ENCODE assay signal across 25 cellular contexts in genomic region chr2:204706939-204707338, GRCh38.
A peak's percentile ranks its signal among the peaks of the same experiment; 100 is the strongest.
DNase-seq lines count a peak whose midpoint lies in the region; ATAC-seq, FAIRE-seq and TF ChIP-seq lines count a peak whose summit lies in the region.
"Had no signal": no experiment of that assay in that cellular context is flagged by ENCODE, and none has a peak within 500 bp of the region (broad histone marks: within the 10 kb centered on the region; RNA-seq: fewer than 3 reads in every experiment).

No MANE protein-coding gene starts in this region.

- POLR2A ChIA-PET in HEK293 (lab: Yijun Ruan, JAX): no interaction called here

- no peaks in the 10 kb centered on the region for H3K9me3 Mint-ChIP-seq in stimulated activated effector memory CD8-positive, alpha-beta T cell treated with anti-CD3 and anti-CD28 coated beads, Interleukin-12 subunit alpha, Interleukin-12 subunit beta, amount 100 ng/mL, for 72 hours
- H3K9me3 Mint-ChIP-seq: activated naive CD8-positive, alpha-beta T cell treated with anti-CD3 and anti-CD28 coated beads, Interleukin-2, amount 50 U/mL, for 24 hours; T-helper 1 cell treated with Interleukin-12 subunit alpha and Interleukin-12 subunit beta and Interleukin-4 antibody, amounts not matched to agents 30 μg/mL and 1 μg/mL, for 36 hours had no signal

- no peak for ATAC-seq in stimulated activated effector memory CD8-positive, alpha-beta T cell treated with anti-CD3 and anti-CD28 coated beads, Interleukin-12 subunit alpha, Interleukin-12 subunit beta, amount 100 ng/mL, for 72 hours
- ATAC-seq in HG03460 (IDR thresholded peaks at IDR 0.05; ENCODE audit: unreplicated experiment): no peak
- ATAC-seq: activated naive CD8-positive, alpha-beta T cell treated with anti-CD3 and anti-CD28 coated beads, Interleukin-2, amount 50 U/mL, for 24 hours; upper lobe of right lung had no signal

- H3K4me3 ChIP-seq in HEK293 (ENCODE audit: low read depth, low read length): no peak overlapping the region
- H3K4me3 ChIP-seq in SJCRH30: no peak overlapping the region
- H3K4me3 ChIP-seq: left ventricle myocardium inferior, upper lobe of right lung had no signal

- FAIRE-seq in GM12891 (lab: Jason Lieb, UNC): no peak

- H3K9me3 ChIP-seq in HEK293 (ENCODE audit: control insufficient read depth, insufficient read depth, low read depth, low read length) (no peaks in the 10 kb centered on the region), SJCRH30 (replicated peaks) (no peaks in the 10 kb centered on the region)
- H3K9me3 ChIP-seq: left ventricle myocardium inferior, neutrophil, upper lobe of right lung had no signal

- H3K36me3 Mint-ChIP-seq in stimulated activated effector memory CD8-positive, alpha-beta T cell treated with anti-CD3 and anti-CD28 coated beads, Interleukin-12 subunit alpha, Interleukin-12 subunit beta, amount 100 ng/mL, for 72 hours: no peaks in the 10 kb centered on the region

- H3K4me1 ChIP-seq in HEK293 (ENCODE audit: control insufficient read depth, insufficient read depth, low read length) (peaks cover 4% of the 10 kb centered on the region; the same call in 1 of the 2 replicates), SJCRH30 (peaks cover 8% of the 10 kb centered on the region)
- H3K4me1 ChIP-seq: left ventricle myocardium inferior, upper lobe of right lung had no signal

- H3K36me3 ChIP-seq in HEK293 (ENCODE audit: control insufficient read depth in 2 of 2, insufficient read depth in 1 of 2, low read length in 2 of 2): no peaks in the 10 kb centered on the region
- no peaks in the 10 kb centered on the region for H3K36me3 ChIP-seq in SJCRH30
- H3K36me3 ChIP-seq: left ventricle myocardium inferior, neutrophil, upper lobe of right lung had no signal

- H3K4me1 Mint-ChIP-seq in stimulated activated effector memory CD8-positive, alpha-beta T cell treated with anti-CD3 and anti-CD28 coated beads, Interleukin-12 subunit alpha, Interleukin-12 subunit beta, amount 100 ng/mL, for 72 hours: no peaks in the 10 kb centered on the region
- H3K4me1 Mint-ChIP-seq: activated naive CD8-positive, alpha-beta T cell treated with anti-CD3 and anti-CD28 coated beads, Interleukin-2, amount 50 U/mL, for 24 hours; B cell had no signal

- DNase-seq in SJCRH30 (peak; percentile 45 to 57), glomerular visceral epithelial cell (ENCODE audit: extremely low spot score) (peak; percentile 65), renal cortical epithelial cell (ENCODE audit: low read depth) (peak; percentile 54), SK-N-DZ (ENCODE audit: low spot score) (no peak), GM12891 (ENCODE audit: insufficient read length, low spot score) (no peak)
- DNase-seq in stimulated activated effector memory CD8-positive, alpha-beta T cell treated with anti-CD3 and anti-CD28 coated beads, Interleukin-12 subunit alpha, Interleukin-12 subunit beta, amount 100 ng/mL, for 72 hours (ENCODE audit: low spot score in 2 of 2): no peak
- DNase-seq: activated CD4-positive, alpha-beta T cell treated with anti-CD3 and anti-CD28 coated beads, Interleukin-2, amount 50 U/mL, for 4 hours; activated CD8-positive, alpha-beta memory T cell treated with anti-CD3 and anti-CD28 coated beads, Interleukin-2, amount 50 U/mL, for 48 hours; activated effector memory CD4-positive, alpha-beta T cell treated with anti-CD3 and anti-CD28 coated beads, Interleukin-2, amount 50 U/mL, for 16 hours; activated naive CD8-positive, alpha-beta T cell treated with anti-CD3 and anti-CD28 coated beads, Interleukin-2, amount 50 U/mL, for 24 hours; COR-L47; H7; left ventricle myocardium inferior; NCI-H1105 treated with DMSO at 0.1 percent for 48 hours; NCI-H2171; NCI-H526 treated with DMSO at 0.1 percent for 48 hours; retina; SHP77 treated with DMSO at 0.1 percent for 48 hours; stimulated activated CD8-positive, alpha-beta memory T cell treated with anti-CD3 and anti-CD28 coated beads, Interleukin-4, amount 100 ng/mL, for 48 hours; upper lobe of right lung had no signal

- H3K27ac ChIP-seq in HEK293 (ENCODE audit: extremely low read depth, low read depth, low read length) (no peak overlapping the region), SJCRH30 (no peak overlapping the region)
- H3K27ac ChIP-seq: left ventricle myocardium inferior, neutrophil, upper lobe of right lung had no signal

- no peak overlapping the region for H3K27ac Mint-ChIP-seq in stimulated activated effector memory CD8-positive, alpha-beta T cell treated with anti-CD3 and anti-CD28 coated beads, Interleukin-12 subunit alpha, Interleukin-12 subunit beta, amount 100 ng/mL, for 72 hours
- H3K27ac Mint-ChIP-seq: B cell; T-helper 1 cell treated with Interleukin-12 subunit alpha and Interleukin-12 subunit beta and Interleukin-4 antibody, amounts not matched to agents 30 μg/mL and 1 μg/mL, for 36 hours had no signal

- TF ChIP-seq POLR2A in GM12891 (IDR thresholded peaks at IDR 0.05; ENCODE audit: low read depth, low read length): no peak

- no peak for TF ChIP-seq CTCF in HEK293 (tag by site-specific recombination; IDR thresholded peaks at IDR 0.05)

- no peaks in the 10 kb centered on the region for H3K27me3 ChIP-seq in SJCRH30
- H3K27me3 ChIP-seq: neutrophil, upper lobe of right lung had no signal

- no peak overlapping the region for H3K4me3 Mint-ChIP-seq in stimulated activated effector memory CD8-positive, alpha-beta T cell treated with anti-CD3 and anti-CD28 coated beads, Interleukin-12 subunit alpha, Interleukin-12 subunit beta, amount 100 ng/mL, for 72 hours
- H3K4me3 Mint-ChIP-seq: activated naive CD8-positive, alpha-beta T cell treated with anti-CD3 and anti-CD28 coated beads, Interleukin-2, amount 50 U/mL, for 24 hours; B cell; T-helper 1 cell treated with Interleukin-12 subunit alpha and Interleukin-12 subunit beta and Interleukin-4 antibody, amounts not matched to agents 30 μg/mL and 1 μg/mL, for 36 hours had no signal

- CTCF ChIA-PET in HEK293 (lab: Yijun Ruan, JAX): no interaction called here

TF ChIP-seq in HEK293, 187 proteins besides CTCF, POLR2A, EP300 and RAD21:
- TF ChIP-seq ZNF404 (tag by site-specific recombination; IDR thresholded peaks at IDR 0.05): no peak
- TF ChIP-seq PRDM1 (tag by site-specific recombination; IDR thresholded peaks at IDR 0.05): no peak
- 0 out of 2 replicates have a peak, but pooled peaks have one; percentile 29 for TF ChIP-seq ZNF660 (tag by site-specific recombination; IDR thresholded peaks at IDR 0.05)
- no peak for TF ChIP-seq ZNF132 (tag by site-specific recombination; IDR thresholded peaks at IDR 0.05; ENCODE audit: borderline replicate concordance)
- TF ChIP-seq HIC1 (tag by site-specific recombination; IDR thresholded peaks at IDR 0.05): no peak

TF ChIP-seq in GM12891, 5 proteins besides CTCF, POLR2A, EP300 and RAD21:
- TF ChIP-seq PAX5 (IDR thresholded peaks at IDR 0.05; ENCODE audit: insufficient read depth, low read length, severe bottlenecking) (no peak), SPI1 (IDR thresholded peaks at IDR 0.05; ENCODE audit: low read depth, low read length) (no peak), POLR2AphosphoS5 (IDR thresholded peaks at IDR 0.05; ENCODE audit: low read depth, low read length) (no peak), POU2F2 (IDR thresholded peaks at IDR 0.05; ENCODE audit: low read depth, low read length) (no peak), TAF1 (IDR thresholded peaks at IDR 0.05; ENCODE audit: low read depth, low read length) (no peak)

Comparison
In these comparisons a context has a peak if more than half of its experiments do, and no peak if none do; other contexts are left out.
1. DNase-seq: peak in SJCRH30 (2 of 2), glomerular visceral epithelial cell (single experiment) and renal cortical epithelial cell (single experiment); none in SK-N-DZ (single experiment), stimulated activated effector memory CD8-positive, alpha-beta T cell treated with anti-CD3 and anti-CD28 coated beads, Interleukin-12 subunit alpha, Interleukin-12 subunit beta, amount 100 ng/mL, for 72 hours (0 of 2) and GM12891 (single experiment).